Comparison of ENCODE assay signal across 9 cellular contexts in the genomic region with DNA sequence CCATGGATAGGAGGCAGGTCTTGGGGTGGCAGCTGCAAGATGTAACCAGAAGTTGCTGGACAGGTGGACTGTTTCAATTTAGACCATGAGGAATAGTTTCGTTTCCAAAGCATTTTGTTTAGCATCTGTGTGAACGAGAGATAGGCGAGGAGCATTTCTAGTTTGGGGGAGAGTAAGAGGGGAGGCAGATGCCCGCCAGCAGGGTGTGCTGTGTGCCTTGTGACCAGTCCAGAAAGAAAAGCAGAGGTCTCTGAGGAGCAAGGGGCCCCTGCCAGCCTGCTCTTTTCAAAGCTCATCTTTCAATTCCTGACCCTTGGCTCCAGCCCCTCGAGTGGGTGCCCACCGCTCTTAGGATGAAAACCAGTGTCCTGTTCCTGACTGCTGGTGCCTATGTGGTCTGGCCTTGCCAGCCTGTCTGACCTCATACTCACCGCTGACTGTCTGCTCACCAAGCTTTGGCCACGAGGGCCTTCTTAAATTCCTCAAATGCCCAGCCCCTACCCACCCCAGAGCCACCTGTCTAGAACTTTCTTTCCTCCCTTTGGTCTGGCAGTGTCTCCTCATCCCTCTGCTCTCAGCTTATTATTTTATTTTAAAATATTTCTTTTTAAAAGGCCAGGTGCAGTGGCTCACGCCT. TPM values are rescaled to one million over a fixed set of nuclear protein-coding genes. Genes with fewer than 3 reads are reported as not detected.
DNase-seq lines count a peak whose midpoint lies in the region; ATAC-seq and TF ChIP-seq lines count a peak whose summit lies in the region.
"Had no signal": no experiment of that assay in that cellular context is flagged by ENCODE, and none has a peak within 500 bp of the region (broad histone marks: within the 10 kb centered on the region; RNA-seq: fewer than 3 reads in every experiment).

No MANE protein-coding gene starts in this region.

- no peak overlapping the region for H3K4me3 ChIP-seq in Loucy (ENCODE audit: low read length, poor library complexity, severe bottlenecking)
- no peak overlapping the region for H3K4me3 ChIP-seq in adipocyte (ENCODE audit: low read length)
- no peak overlapping the region for H3K4me3 ChIP-seq in neural cell (ENCODE audit: low read length)
- no peak overlapping the region for H3K4me3 ChIP-seq in tibial nerve

- no peak for DNase-seq in GM10266 (ENCODE audit: extremely low spot score)
- peak; percentile 30 for DNase-seq in adipocyte (ENCODE audit: low read depth)
- DNase-seq in tibial nerve (ENCODE audit: low spot score in 2 of 2), result no peak
- DNase-seq: effector memory CD4-positive, alpha-beta T cell; T-helper 9 cell had no signal

- TF ChIP-seq RAD21 in neural cell (conservative IDR thresholded peaks at IDR 0.05), result no peak

- H3K79me2 ChIP-seq in Loucy (ENCODE audit: insufficient read depth, low read length) (no peaks in the 10 kb centered on the region), neural cell (replicated peaks; ENCODE audit: insufficient read depth, low read length) (peaks cover 4% of the 10 kb centered on the region)

- WGBS in tibial nerve, 2 donors, result 45 to 58% methylated on average over 9 of the region's 9 CpGs

- H3K9me2 ChIP-seq in Loucy (replicated peaks; ENCODE audit: low read depth, low read length) (no peaks in the 10 kb centered on the region), neural cell (ENCODE audit: insufficient read depth, low read length) (no peaks in the 10 kb centered on the region)

- no peak overlapping the region for H2AFZ ChIP-seq in Loucy (ENCODE audit: low read length)
- no peak overlapping the region for H2AFZ ChIP-seq in neural cell (ENCODE audit: low read depth, low read length)

- H3K27ac ChIP-seq in neural cell (ENCODE audit: low read length) (no peak overlapping the region), tibial nerve (no peak overlapping the region)

- peak; percentile 61 for TF ChIP-seq CTCF in GM10266 (IDR thresholded peaks at IDR 0.05; ENCODE audit: control insufficient read depth, insufficient read depth, low read depth, missing control alignments)
- peak; percentile 70 for TF ChIP-seq CTCF in Loucy (conservative IDR thresholded peaks at IDR 0.05; ENCODE audit: low read length)
- TF ChIP-seq CTCF in neural cell (IDR thresholded peaks at IDR 0.05; ENCODE audit: poor library complexity, severe bottlenecking), result peak; percentile 39
- TF ChIP-seq CTCF in tibial nerve (IDR thresholded peaks at IDR 0.05), result no peak

- H3K36me3 ChIP-seq in Loucy (ENCODE audit: insufficient read depth, low read length) (no peaks in the 10 kb centered on the region), adipocyte (ENCODE audit: control insufficient read depth, insufficient read depth, low read length, severe bottlenecking) (peaks cover 6% of the 10 kb centered on the region), neural cell (ENCODE audit: insufficient read depth, low read length) (no peaks in the 10 kb centered on the region), tibial nerve (no peaks in the 10 kb centered on the region)

- peaks cover 11% of the 10 kb centered on the region for H3K4me1 ChIP-seq in Loucy (ENCODE audit: insufficient read depth, low read length, poor library complexity, severe bottlenecking)
- H3K4me1 ChIP-seq in adipocyte (ENCODE audit: control insufficient read depth, insufficient read depth, low read length), result peaks cover 15% of the 10 kb centered on the region
- peaks cover 0 to 7% (median 0%) of the 10 kb centered on the region in 4 donors for H3K4me1 ChIP-seq in tibial nerve

- H3F3A ChIP-seq in Loucy (ENCODE audit: low read depth) (no peaks in the 10 kb centered on the region), neural cell (ENCODE audit: insufficient read depth, low read length, poor library complexity, severe bottlenecking) (no peaks in the 10 kb centered on the region)

- H3K4me2 ChIP-seq in Loucy (ENCODE audit: low read depth, low read length, poor library complexity, severe bottlenecking) (no peak overlapping the region), neural cell (ENCODE audit: low read length) (no peak overlapping the region)

- no peaks in the 10 kb centered on the region for H3K27me3 ChIP-seq in Loucy (ENCODE audit: insufficient read depth, low read length, poor library complexity, severe bottlenecking)
- H3K27me3 ChIP-seq in adipocyte (replicated peaks; ENCODE audit: control insufficient read depth, insufficient read depth, low read length), result no peaks in the 10 kb centered on the region
- H3K27me3 ChIP-seq in neural cell (ENCODE audit: insufficient read depth, low read depth, low read length), result no peaks in the 10 kb centered on the region
- no peaks in the 10 kb centered on the region for H3K27me3 ChIP-seq in tibial nerve

- H3K9me3 ChIP-seq in Loucy (ENCODE audit: insufficient read depth, low read depth, low read length) (no peaks in the 10 kb centered on the region), adipocyte (ENCODE audit: control insufficient read depth, low read length) (no peaks in the 10 kb centered on the region), neural cell (ENCODE audit: low read length) (no peaks in the 10 kb centered on the region), tibial nerve (no peaks in the 10 kb centered on the region)

- no peak for TF ChIP-seq EP300 in neural cell (conservative IDR thresholded peaks at IDR 0.05; ENCODE audit: poor library complexity, severe bottlenecking)
- TF ChIP-seq EP300 in tibial nerve (IDR thresholded peaks at IDR 0.05), result no peak

- TF ChIP-seq POLR2A in tibial nerve (IDR thresholded peaks at IDR 0.05), result no peak

- no peak for ATAC-seq in HG03520 (IDR thresholded peaks at IDR 0.05; ENCODE audit: unreplicated experiment)
- ATAC-seq in GM18502 (IDR thresholded peaks at IDR 0.05; ENCODE audit: poor library complexity, unreplicated experiment), result no peak

- H3K9ac ChIP-seq in Loucy (ENCODE audit: low read depth, low read length, poor library complexity, severe bottlenecking), result no peak overlapping the region
- no peak overlapping the region for H3K9ac ChIP-seq in adipocyte (ENCODE audit: low read length)
- no peak overlapping the region for H3K9ac ChIP-seq in neural cell (ENCODE audit: low read length)

- no peaks in the 10 kb centered on the region for H4K20me1 ChIP-seq in Loucy (ENCODE audit: insufficient read depth, low read length, poor library complexity, severe bottlenecking)
- no peaks in the 10 kb centered on the region for H4K20me1 ChIP-seq in neural cell (ENCODE audit: insufficient read depth)

TF ChIP-seq in neural cell, 6 proteins besides CTCF, POLR2A, EP300 and RAD21:
- TF ChIP-seq SMC3 (conservative IDR thresholded peaks at IDR 0.05; ENCODE audit: poor library complexity), result no peak

RNA-seq across cellular contexts. Expression of a gene that starts 8.5 kb away (rescaled TPM):
- 8.6 and 16.4 TPM in 2 replicates for polyA plus RNA-seq in neural cell
- 8.5 and 9.7 TPM in 2 replicates for polyA minus RNA-seq in neural cell
- total RNA-seq in tibial nerve, result 1 to 10 TPM in 3 of 4 donors, under 1 TPM in 1; 0.42 to 4.3 (median 2.3) TPM

RNA-seq across cellular contexts. Expression of a gene that starts 48.6 kb away (rescaled TPM):
- 5.8 and 7.1 TPM in 2 replicates for polyA plus RNA-seq in neural cell
- 2.7 TPM in 2 replicates for polyA minus RNA-seq in neural cell
- 1 to 10 TPM in 3 of 4 donors, under 1 TPM in 1; 0.98 to 8.1 (median 3.4) TPM for total RNA-seq in tibial nerve

Comparison
In these comparisons a context has a peak if more than half of its experiments do, and no peak if none do; other contexts are left out.
1. CTCF ChIP-seq: peak in GM10266 (single experiment), Loucy (single experiment) and neural cell (single experiment); none in tibial nerve (0 of 5).